In the genomic region with DNA sequence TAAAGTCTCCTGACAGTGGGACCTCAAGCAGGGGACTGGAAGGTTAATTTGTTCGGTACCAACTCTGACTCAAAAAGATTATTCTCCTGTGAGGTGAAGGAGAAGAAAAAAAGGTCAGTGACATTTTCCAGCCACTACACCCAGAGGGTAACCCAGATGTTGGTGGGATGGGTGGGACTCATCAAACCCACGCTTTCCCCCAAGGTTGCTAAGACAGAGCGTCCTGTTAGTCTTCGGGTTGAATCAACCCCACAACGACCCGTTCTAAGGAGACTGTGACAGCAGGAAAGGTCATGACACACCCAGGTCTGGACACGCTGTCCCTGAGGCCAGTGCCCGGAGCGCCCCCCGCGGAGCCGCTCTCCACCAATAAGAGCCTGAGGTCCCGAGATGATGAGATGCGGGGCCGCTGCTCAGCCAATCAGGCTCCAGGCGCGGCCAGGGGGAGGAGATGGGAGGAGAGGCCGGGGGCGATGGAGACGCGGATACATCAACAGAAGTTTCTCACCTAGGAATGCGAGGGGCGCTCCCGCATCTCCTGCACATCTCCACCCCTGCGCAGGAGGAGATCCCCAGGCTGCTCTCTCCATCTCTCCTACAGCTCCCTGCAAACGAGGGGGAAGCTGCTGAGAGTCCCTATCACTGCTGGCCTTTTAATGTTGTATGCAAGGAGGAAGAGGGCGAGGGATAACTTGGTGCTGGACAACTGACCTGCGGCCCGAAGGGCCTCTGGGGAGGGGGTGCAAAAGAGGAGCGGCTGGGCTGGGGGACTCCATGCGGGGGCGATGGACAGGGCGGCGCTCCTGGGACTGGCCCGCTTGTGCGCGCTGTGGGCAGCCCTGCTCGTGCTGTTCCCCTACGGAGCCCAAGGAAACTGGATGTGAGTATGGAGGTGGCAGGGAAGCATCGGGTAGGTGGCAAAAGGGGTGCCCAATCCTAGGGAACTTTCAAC, we compare ENCODE assay signal across 8 cellular contexts. TPM values are rescaled to one million over a fixed set of nuclear protein-coding genes. Genes with fewer than 3 reads are reported as not detected.
DNase-seq lines count a peak whose midpoint lies in the region; ATAC-seq and TF ChIP-seq lines count a peak whose summit lies in the region.

A gene with protein sequence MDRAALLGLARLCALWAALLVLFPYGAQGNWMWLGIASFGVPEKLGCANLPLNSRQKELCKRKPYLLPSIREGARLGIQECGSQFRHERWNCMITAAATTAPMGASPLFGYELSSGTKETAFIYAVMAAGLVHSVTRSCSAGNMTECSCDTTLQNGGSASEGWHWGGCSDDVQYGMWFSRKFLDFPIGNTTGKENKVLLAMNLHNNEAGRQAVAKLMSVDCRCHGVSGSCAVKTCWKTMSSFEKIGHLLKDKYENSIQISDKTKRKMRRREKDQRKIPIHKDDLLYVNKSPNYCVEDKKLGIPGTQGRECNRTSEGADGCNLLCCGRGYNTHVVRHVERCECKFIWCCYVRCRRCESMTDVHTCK (plus strand): TSS at position 493 of the 952 bp plus-strand sequence. CDS start 293 bp downstream, at position 786.

- H3K4me1 ChIP-seq in RWPE2 (ENCODE audit: insufficient read depth, poor library complexity, severe bottlenecking) (no peaks in the 10 kb centered on the region), thyroid gland (peaks cover 15 to 16% of the 10 kb centered on the region in 2 donors)

- 13 to 17% methylated on average over 36 to 39 of the region's 40 CpGs for WGBS in thyroid gland, 2 donors

- H3K27ac Mint-ChIP-seq in progenitor cell of endocrine pancreas: no peak within 1 kb of the TSS

- H3K36me3 ChIP-seq in RWPE2 (ENCODE audit: low read depth): no peaks in the 10 kb centered on the region
- no peaks in the 10 kb centered on the region for H3K36me3 ChIP-seq in thyroid gland

- peaks cover 57% of the 10 kb centered on the region for H3K27me3 Mint-ChIP-seq in progenitor cell of endocrine pancreas

- H3K36me3 Mint-ChIP-seq in progenitor cell of endocrine pancreas (ENCODE audit: insufficient read depth): no peaks in the 10 kb centered on the region

- ATAC-seq in GM19351 (IDR thresholded peaks at IDR 0.05; ENCODE audit: unreplicated experiment): peak; percentile 29
- ATAC-seq in RWPE2 (ENCODE audit: low read depth): 0 out of 3 replicates have a peak, but pooled peaks have one; percentile 9
- ATAC-seq in GM18517 (IDR thresholded peaks at IDR 0.05; ENCODE audit: unreplicated experiment): no peak
- no peak for ATAC-seq in HG02885 (IDR thresholded peaks at IDR 0.05; ENCODE audit: poor library complexity, unreplicated experiment)

- intact Hi-C loops in thyroid gland (cut with DNase I): no loop called here

- H3K4me3 Mint-ChIP-seq in progenitor cell of endocrine pancreas (ENCODE audit: low read depth): peak within 1 kb of the TSS; percentile 67

- H3K4me1 Mint-ChIP-seq in progenitor cell of endocrine pancreas (ENCODE audit: low read depth): peaks cover 14% of the 10 kb centered on the region

- H3K9me3 ChIP-seq in RWPE2 (ENCODE audit: severe bottlenecking): no peaks in the 10 kb centered on the region
- H3K9me3 ChIP-seq in thyroid gland: no peaks in the 10 kb centered on the region

- no peak for TF ChIP-seq POLR2A in thyroid gland (IDR thresholded peaks at IDR 0.05)

- H3K4me3 ChIP-seq in RWPE2 (ENCODE audit: severe bottlenecking) (peak within 1 kb of the TSS; percentile 15), fibroblast of pulmonary artery (replicated peaks; ENCODE audit: low read depth, low read length) (peak within 1 kb of the TSS; percentile 48), thyroid gland (replicated peaks in 1 of 3) (peak within 1 kb of the TSS in 1 of 3 donors; percentile 8)

- H3K9me3 Mint-ChIP-seq in progenitor cell of endocrine pancreas (ENCODE audit: low read depth): no peaks in the 10 kb centered on the region

- H3K27me3 ChIP-seq in RWPE2 (ENCODE audit: insufficient read depth, poor library complexity, severe bottlenecking) (peaks cover 58% of the 10 kb centered on the region), thyroid gland (peaks cover 29% of the 10 kb centered on the region)

- no peak for DNase-seq in RWPE2 (ENCODE audit: low spot score)
- no peak for DNase-seq in fibroblast of pulmonary artery (ENCODE audit: low read depth)
- DNase-seq in progenitor cell of endocrine pancreas (ENCODE audit: low spot score, unreplicated experiment): no peak
- DNase-seq in thyroid gland: no peak
- DNase-seq in occipital lobe (lab: John Stamatoyannopoulos, UW): no peak

- H3K27ac ChIP-seq in RWPE2 (ENCODE audit: poor library complexity, severe bottlenecking) (no peak within 1 kb of the TSS), thyroid gland (no peak within 1 kb of the TSS)

- TF ChIP-seq CTCF in RWPE2 (IDR thresholded peaks at IDR 0.05; ENCODE audit: poor library complexity, severe bottlenecking): no peak
- no peak for TF ChIP-seq CTCF in fibroblast of pulmonary artery (IDR thresholded peaks at IDR 0.05; ENCODE audit: low read length, missing control alignments)
- TF ChIP-seq CTCF in progenitor cell of endocrine pancreas (IDR thresholded peaks at IDR 0.05; ENCODE audit: unreplicated experiment): no peak
- no peak for TF ChIP-seq CTCF in thyroid gland (IDR thresholded peaks at IDR 0.05)

RNA-seq across cellular contexts. Expression of the gene that starts here (rescaled TPM):
- total RNA-seq in progenitor cell of endocrine pancreas (not detected in 2 replicates), thyroid gland (not detected), occipital lobe (1.2 TPM)

Comparison
In these comparisons a context has a peak if more than half of its experiments do, and no peak if none do; other contexts are left out.
1. ATAC-seq: peak in GM19351 (single experiment) and RWPE2 (single experiment); none in GM18517 (single experiment) and HG02885 (single experiment).